ENCODE assay signal across 6 cellular contexts in genomic region chr16:2468142-2468724, GRCh38. TPM values are rescaled to one million over a fixed set of nuclear protein-coding genes. Genes with fewer than 3 reads are reported as not detected.
DNase-seq lines count a peak whose midpoint lies in the region; ATAC-seq and TF ChIP-seq lines count a peak whose summit lies in the region.

No MANE protein-coding gene starts in this region.

- H3K27ac Mint-ChIP-seq in stimulated activated naive B cell treated with anti-CD40 and anti-IgM and Interleukin-4, amounts not matched to agents 10 μg/mL and 1 μg/mL and 100 μg/mL, for 72 hours = peak overlapping the region; percentile 59

- H3K9me3 Mint-ChIP-seq in stimulated activated naive B cell treated with anti-CD40 and anti-IgM and Interleukin-4, amounts not matched to agents 10 μg/mL and 1 μg/mL and 100 μg/mL, for 72 hours = no peaks in the 10 kb centered on the region

- DNase-seq in DMS153 treated with DMSO at 0.1 percent for 48 hours (lab: John Stamatoyannopoulos, UW; ENCODE audit: unreplicated experiment) (peak; percentile 76), NCI-H2081 treated with DMSO at 0.1 percent for 48 hours (lab: John Stamatoyannopoulos, UW) (peak; percentile 65), epithelial cell of proximal tubule (ENCODE audit: low read depth) (no peak)
- no peak for DNase-seq in stimulated activated naive B cell treated with anti-CD40 and anti-IgM and Interleukin-4, amounts not matched to agents 10 μg/mL and 1 μg/mL and 100 μg/mL, for 72 hours
- no peak for DNase-seq in activated CD4-positive, CD25-positive, alpha-beta regulatory T cell treated with anti-CD3 and anti-CD28 coated beads, Interleukin-2, amount 50 U/mL, for 72 hours

- peaks cover 22 to 25% of the 10 kb centered on the region in 2 donors for H3K27me3 Mint-ChIP-seq in stimulated activated naive B cell treated with anti-CD40 and anti-IgM and Interleukin-4, amounts not matched to agents 10 μg/mL and 1 μg/mL and 100 μg/mL, for 72 hours

- peak; percentile 49 to 54 for ATAC-seq in stimulated activated naive B cell treated with anti-CD40 and anti-IgM and Interleukin-4, amounts not matched to agents 10 μg/mL and 1 μg/mL and 100 μg/mL, for 72 hours (replicated peaks)
- no peak for ATAC-seq in HG02623 (IDR thresholded peaks at IDR 0.05; ENCODE audit: unreplicated experiment)

- peak overlapping the region; percentile 49 for H3K4me3 ChIP-seq in epithelial cell of proximal tubule (ENCODE audit: low read depth, low read length)

- peak overlapping the region; percentile 76 to 83 for H3K4me3 Mint-ChIP-seq in stimulated activated naive B cell treated with anti-CD40 and anti-IgM and Interleukin-4, amounts not matched to agents 10 μg/mL and 1 μg/mL and 100 μg/mL, for 72 hours

- TF ChIP-seq CTCF in epithelial cell of proximal tubule (conservative IDR thresholded peaks at IDR 0.05; ENCODE audit: low read depth, low read length) = no peak

- H3K36me3 Mint-ChIP-seq in stimulated activated naive B cell treated with anti-CD40 and anti-IgM and Interleukin-4, amounts not matched to agents 10 μg/mL and 1 μg/mL and 100 μg/mL, for 72 hours = peaks cover 0 to 2% of the 10 kb centered on the region in 2 donors

- H3K4me1 Mint-ChIP-seq in stimulated activated naive B cell treated with anti-CD40 and anti-IgM and Interleukin-4, amounts not matched to agents 10 μg/mL and 1 μg/mL and 100 μg/mL, for 72 hours = peaks cover 29 to 49% of the 10 kb centered on the region in 2 donors

RNA-seq across cellular contexts. Expression of gene NTN3, which starts 2.9 kb away (rescaled TPM):
- total RNA-seq in epithelial cell of proximal tubule = 0.23 TPM in 1 of 2 replicates, not detected in the other

RNA-seq across cellular contexts. Expression of gene TBC1D24, which starts 6.7 kb away (rescaled TPM):
- total RNA-seq in epithelial cell of proximal tubule = 7.8 and 9.1 TPM in 2 replicates

RNA-seq across cellular contexts. Expression of gene TEDC2, which starts 8.3 kb away (rescaled TPM):
- 26.0 and 40.4 TPM in 2 replicates for total RNA-seq in epithelial cell of proximal tubule

RNA-seq across cellular contexts. Expression of gene CCNF, which starts 39.0 kb away (rescaled TPM):
- total RNA-seq in epithelial cell of proximal tubule = 47.5 and 53.4 TPM in 2 replicates

RNA-seq across cellular contexts. Expression of gene ATP6V0C, which starts 45.5 kb away (rescaled TPM):
- 32.4 and 46.6 TPM in 2 replicates for total RNA-seq in epithelial cell of proximal tubule

Comparison
In these comparisons a context has a peak if more than half of its experiments do, and no peak if none do; other contexts are left out.
1. DNase-seq: peak in DMS153 treated with DMSO at 0.1 percent for 48 hours (single experiment) and NCI-H2081 treated with DMSO at 0.1 percent for 48 hours (single experiment); none in epithelial cell of proximal tubule (single experiment), stimulated activated naive B cell treated with anti-CD40 and anti-IgM and Interleukin-4, amounts not matched to agents 10 μg/mL and 1 μg/mL and 100 μg/mL, for 72 hours (single experiment) and activated CD4-positive, CD25-positive, alpha-beta regulatory T cell treated with anti-CD3 and anti-CD28 coated beads, Interleukin-2, amount 50 U/mL, for 72 hours (single experiment).